Comparison of ENCODE assay signal across 8 cellular contexts in the genomic region with DNA sequence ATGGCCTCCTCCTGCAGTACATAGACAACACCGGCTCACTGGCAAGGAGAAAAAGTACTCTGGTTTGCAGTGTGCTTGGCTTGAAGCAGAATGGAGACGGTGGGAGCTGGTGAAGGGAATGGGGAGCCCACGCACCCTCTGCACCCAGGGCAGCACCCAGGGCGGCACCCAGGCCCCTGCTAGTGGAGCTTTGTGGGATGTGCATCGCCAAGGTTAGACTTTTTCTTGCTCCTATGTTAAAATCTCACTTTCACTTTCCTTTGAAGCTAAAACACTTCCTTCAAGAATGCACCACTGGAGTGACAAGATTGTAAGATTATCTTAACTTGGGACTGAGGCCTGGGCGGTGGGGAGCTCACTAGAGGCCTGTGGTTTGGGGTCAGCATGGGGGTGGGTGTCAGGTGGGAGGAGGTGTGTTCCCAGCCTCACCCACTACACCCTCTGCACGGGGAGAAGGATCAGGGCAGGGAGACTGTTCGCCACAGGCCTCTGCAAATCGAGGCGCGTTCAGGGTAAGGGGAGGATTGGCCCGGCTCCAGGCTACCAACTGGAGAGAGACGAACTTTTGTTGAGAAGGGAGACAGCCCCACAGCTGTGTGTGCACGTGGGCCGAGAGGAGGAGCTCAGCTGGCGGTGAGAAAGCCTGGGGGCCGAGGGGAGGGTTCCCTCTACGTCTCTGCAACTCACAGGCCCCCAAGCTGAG.
DNase-seq lines count a peak whose midpoint lies in the region; ATAC-seq and TF ChIP-seq lines count a peak whose summit lies in the region.

No MANE protein-coding gene starts in this region.

- peak overlapping the region; percentile 94 to 99 (median 98) for H3K27ac Mint-ChIP-seq in naive thymus-derived CD4-positive, alpha-beta T cell

- H4K5ac ChIP-seq in IMR-90 (ENCODE audit: low read depth, low read length): peak overlapping the region; percentile 42; the same call in 1 of the 2 replicates

- no peaks in the 10 kb centered on the region for H3K36me3 ChIP-seq in IMR-90 (ENCODE audit: control insufficient read depth, insufficient read depth, low read length)
- no peaks in the 10 kb centered on the region for H3K36me3 ChIP-seq in naive thymus-derived CD4-positive, alpha-beta T cell (ENCODE audit: control insufficient read depth in 2 of 3, insufficient read depth in 3 of 3, low read length in 3 of 3)
- no peaks in the 10 kb centered on the region for H3K36me3 ChIP-seq in GM23248 (ENCODE audit: low read depth)
- H3K36me3 ChIP-seq in H7 (replicated peaks; ENCODE audit: control insufficient read depth, insufficient read depth, low read length): no peaks in the 10 kb centered on the region

- peak overlapping the region; percentile 93 for H3K4me2 ChIP-seq in IMR-90 (ENCODE audit: low read depth, low read length)
- no peak overlapping the region for H3K4me2 ChIP-seq in GM23248 (ENCODE audit: unreplicated experiment)

- H3K36me3 Mint-ChIP-seq in naive thymus-derived CD4-positive, alpha-beta T cell: peaks cover 0 to 7% (median 0%) of the 10 kb centered on the region in 5 donors

- no peak overlapping the region for H3K27ac ChIP-seq in IMR-90 (ENCODE audit: insufficient read depth, low read length)
- peak overlapping the region; percentile 66 for H3K27ac ChIP-seq in naive thymus-derived CD4-positive, alpha-beta T cell (ENCODE audit: low read depth, low read length)
- H3K27ac ChIP-seq in GM23248: no peak overlapping the region

- H2AK9ac ChIP-seq in IMR-90 (replicated peaks; ENCODE audit: low read depth, low read length, poor library complexity): peak overlapping the region; percentile 58

- BruUV-seq in IMR-90 (replicated peaks; lab: Mats Ljungman, UMichigan): no TSS peak

- no peak for TF ChIP-seq POLR2A in IMR-90 (IDR thresholded peaks at IDR 0.05; ENCODE audit: low read depth, low read length)

- intact Hi-C loops in IMR-90 (cut with micrococcal nuclease): no loop called here
- intact Hi-C loops in naive thymus-derived CD4-positive, alpha-beta T cell (cut with micrococcal nuclease): loop anchor here (1.0 to 10.0 kb wide), 6 partner anchors 36 to 545 kb away; a partner anchor contains a TSS

- H3K4me1 ChIP-seq in IMR-90 (ENCODE audit: control insufficient read depth, insufficient read depth, low read length): peaks cover 7% of the 10 kb centered on the region; the same call in 1 of the 2 replicates
- peaks cover 13 to 32% of the 10 kb centered on the region in 2 donors for H3K4me1 ChIP-seq in naive thymus-derived CD4-positive, alpha-beta T cell (ENCODE audit: control insufficient read depth in 2 of 2, insufficient read depth in 2 of 2, low read length in 2 of 2)
- no peaks in the 10 kb centered on the region for H3K4me1 ChIP-seq in GM23248 (ENCODE audit: insufficient read depth)

- no peak overlapping the region for H3K23ac ChIP-seq in IMR-90 (ENCODE audit: low read depth, low read length)

- no peaks in the 10 kb centered on the region for H3K79me2 ChIP-seq in GM23248 (ENCODE audit: insufficient read depth)

- H3K4me3 Mint-ChIP-seq in naive thymus-derived CD4-positive, alpha-beta T cell: peak overlapping the region; percentile 90 to 99 (median 95)

- in situ Hi-C loops in IMR-90 (cut with MboI; ENCODE audit: low sequenced_read_pairs) (no loop called here), GM23248 (cut with MboI) (no loop called here)

- peak overlapping the region; percentile 15; the same call in 1 of the 2 replicates for H2AK5ac ChIP-seq in IMR-90 (ENCODE audit: low read depth, low read length)

- no peak overlapping the region for H2BK20ac ChIP-seq in IMR-90 (ENCODE audit: low read depth, low read length)

- H2AFZ ChIP-seq in IMR-90 (replicated peaks; ENCODE audit: low read length, poor library complexity) (peak overlapping the region; percentile 86), GM23248 (no peak overlapping the region)

- H3K27me3 Mint-ChIP-seq in naive thymus-derived CD4-positive, alpha-beta T cell: no peaks in the 10 kb centered on the region

- H3K4me1 Mint-ChIP-seq in naive thymus-derived CD4-positive, alpha-beta T cell: peaks cover 39 to 67% (median 58%) of the 10 kb centered on the region in 7 donors

- no peak overlapping the region for H4K91ac ChIP-seq in IMR-90 (ENCODE audit: insufficient read depth, low read depth, low read length)

- peak overlapping the region; percentile 38; the same call in 1 of the 2 replicates for H3K18ac ChIP-seq in IMR-90 (ENCODE audit: low read depth, low read length)

- TF ChIP-seq CTCF in IMR-90 (conservative IDR thresholded peaks at IDR 0.05; ENCODE audit: low read depth, low read length): no peak

- dilution Hi-C loops in IMR-90 (cut with HindIII; ENCODE audit: low sequenced_read_pairs, unreplicated experiment): no loop called here

- no peak overlapping the region for H3K56ac ChIP-seq in IMR-90 (ENCODE audit: extremely low read depth, insufficient read depth, low read length)

- H3K9me2 ChIP-seq in GM23248 (ENCODE audit: insufficient read depth): no peaks in the 10 kb centered on the region

- H3K79me1 ChIP-seq in IMR-90 (ENCODE audit: low read depth in 1 of 2, low read length in 2 of 2): no peaks in the 10 kb centered on the region

- H2BK120ac ChIP-seq in IMR-90 (ENCODE audit: low read depth, low read length): no peak overlapping the region

- H2BK5ac ChIP-seq in IMR-90 (ENCODE audit: low read depth, low read length, poor library complexity, severe bottlenecking): no peak overlapping the region

- no peaks in the 10 kb centered on the region for H3F3A ChIP-seq in GM23248 (ENCODE audit: insufficient read depth)

- no peak overlapping the region for H3K4ac ChIP-seq in IMR-90 (ENCODE audit: low read depth, low read length)

- H3K9ac ChIP-seq in IMR-90 (ENCODE audit: low read depth, low read length) (no peak overlapping the region; the same call in 1 of the 2 replicates), GM23248 (no peak overlapping the region)

- no peak for TF ChIP-seq RAD21 in IMR-90 (IDR thresholded peaks at IDR 0.05; ENCODE audit: low read length)

- POLR2A ChIA-PET in IMR-90 (lab: Charles Lee; ENCODE audit: unreplicated experiment): no interaction called here
- POLR2A ChIA-PET in naive thymus-derived CD4-positive, alpha-beta T cell (lab: Charles Lee): interaction anchor here (0.9 to 2.1 kb wide), 6 partner anchors 41 to 157 kb away, joined by 3 to 6 read pairs (median 4); no protein-coding TSS in a partner anchor

- CTCF ChIA-PET in IMR-90 (lab: Yijun Ruan, JAX): interaction anchor here (0.6 kb wide), 1 partner anchor 37 kb away, joined by 3 read pairs; no protein-coding TSS in a partner anchor
- CTCF ChIA-PET in naive thymus-derived CD4-positive, alpha-beta T cell (lab: Charles Lee): no interaction called here

- WGBS in IMR-90 (ENCODE audit: extremely low coverage in 2 of 2, insufficient read length in 1 of 2), 2 experiments: 21% methylated on average over 4 of the region's 18 CpGs; no CpG with 5 or more reads in 1 of the 2 experiments
- 84 to 90% methylated on average over 17 to 18 of the region's 18 CpGs for WGBS in GM23248 (ENCODE audit: low coverage in 1 of 2, low lambda C conversion rate in 2 of 2, missing lambda C conversion rate in 2 of 2), 2 experiments

- H2BK15ac ChIP-seq in IMR-90 (ENCODE audit: low read depth, low read length): no peak overlapping the region

- H3K9me1 ChIP-seq in IMR-90 (ENCODE audit: insufficient read depth, low read length): no peaks in the 10 kb centered on the region; the same call in 1 of the 2 replicates

- H4K20me1 ChIP-seq in IMR-90 (ENCODE audit: insufficient read depth, low read length): peaks cover 2% of the 10 kb centered on the region; the same call in 1 of the 2 replicates
- H4K20me1 ChIP-seq in GM23248 (ENCODE audit: insufficient read depth): no peaks in the 10 kb centered on the region

- peak overlapping the region; percentile 40 to 57; a peak in 2 of 4 replicates for H4K8ac ChIP-seq in IMR-90 (ENCODE audit: low read depth in 2 of 2, low read length in 2 of 2)

- no peaks in the 10 kb centered on the region for H3K9me3 ChIP-seq in IMR-90 (ENCODE audit: control insufficient read depth, insufficient read depth, low read length)
- H3K9me3 ChIP-seq in naive thymus-derived CD4-positive, alpha-beta T cell (ENCODE audit: control insufficient read depth in 2 of 3, low read length in 3 of 3): no peaks in the 10 kb centered on the region
- no peaks in the 10 kb centered on the region for H3K9me3 ChIP-seq in GM23248 (ENCODE audit: low read depth)

- H3K4me3 ChIP-seq in IMR-90 (ENCODE audit: insufficient read depth, low read depth, low read length) (no peak overlapping the region), GM23248 (no peak overlapping the region), H7 (ENCODE audit: insufficient read depth, low read depth, low read length) (no peak overlapping the region)
- H3K4me3 ChIP-seq in naive thymus-derived CD4-positive, alpha-beta T cell (ENCODE audit: low read length): peak overlapping the region; percentile 72

- no peaks in the 10 kb centered on the region for H3K9me3 Mint-ChIP-seq in naive thymus-derived CD4-positive, alpha-beta T cell

- DNase-seq in activated gamma-delta T cell treated with Interleukin-2 at 50 U/mL for 16 hours: peak; percentile 22
- no peak for DNase-seq in activated gamma-delta T cell (lab: John Stamatoyannopoulos, UW)
- no peak for DNase-seq in IMR-90
- DNase-seq in activated T-cell treated with anti-CD3 and anti-CD28 coated beads for 4 hours: peak; percentile 11
- DNase-seq in naive thymus-derived CD4-positive, alpha-beta T cell: peak; percentile 30 to 71 (median 64)
- DNase-seq in GF-D8 (lab: John Stamatoyannopoulos, UW): no peak
- no peak for DNase-seq in GM23248
- DNase-seq in H7: no peak

- H3K27me3 ChIP-seq in IMR-90 (ENCODE audit: control insufficient read depth, insufficient read depth, low read length): no peaks in the 10 kb centered on the region
- H3K27me3 ChIP-seq in naive thymus-derived CD4-positive, alpha-beta T cell (ENCODE audit: control insufficient read depth in 2 of 2, insufficient read depth in 2 of 2, low read length in 2 of 2): no peaks in the 10 kb centered on the region
- H3K27me3 ChIP-seq in GM23248 (replicated peaks; ENCODE audit: insufficient read depth): no peaks in the 10 kb centered on the region
- H3K27me3 ChIP-seq in H7 (ENCODE audit: control insufficient read depth, insufficient read depth, low read length): no peaks in the 10 kb centered on the region; the same call in 1 of the 2 replicates

- peak; percentile 69 for ATAC-seq in IMR-90 (ENCODE audit: low read depth)
- ATAC-seq in naive thymus-derived CD4-positive, alpha-beta T cell: peak; percentile 74

- H3K14ac ChIP-seq in IMR-90 (replicated peaks; ENCODE audit: low read depth, low read length): peak overlapping the region; percentile 52; the same call in 1 of the 2 replicates

TF ChIP-seq in IMR-90, 13 proteins besides CTCF, POLR2A, EP300 and RAD21 (continues in another document):
- TF ChIP-seq RFX5 (IDR thresholded peaks at IDR 0.05; ENCODE audit: low read depth, low read length) (no peak), MAFK (IDR thresholded peaks at IDR 0.05; ENCODE audit: low read depth, low read length) (no peak), FOS (IDR thresholded peaks at IDR 0.05; ENCODE audit: low read depth, low read length) (no peak), BHLHE40 (IDR thresholded peaks at IDR 0.05; ENCODE audit: low read depth, low read length) (no peak), CEBPB (IDR thresholded peaks at IDR 0.05; ENCODE audit: low read depth, low read length) (no peak), MAZ (IDR thresholded peaks at IDR 0.05; ENCODE audit: borderline replicate concordance, low read depth, low read length) (no peak), NFE2L2 (IDR thresholded peaks at IDR 0.05; ENCODE audit: low read depth, low read length) (no peak)

Comparison
In these comparisons a context has a peak if more than half of its experiments do, and no peak if none do; other contexts are left out.
1. DNase-seq: peak in activated gamma-delta T cell treated with Interleukin-2 at 50 U/mL for 16 hours (single experiment), activated T-cell treated with anti-CD3 and anti-CD28 coated beads for 4 hours (single experiment) and naive thymus-derived CD4-positive, alpha-beta T cell (9 of 9); none in activated gamma-delta T cell (single experiment), IMR-90 (single experiment), GF-D8 (single experiment), GM23248 (single experiment) and H7 (single experiment).